Comparison of ENCODE assay signal across 20 cellular contexts in genomic region chr14:105241641-105242040, GRCh38.
"Had no signal": no experiment of that assay in that cellular context is flagged by ENCODE, and none has a peak within 500 bp of the region (broad histone marks: within the 10 kb centered on the region; RNA-seq: fewer than 3 reads in every experiment).

No MANE protein-coding gene starts in this region.

- H3K36me3 ChIP-seq: colonic mucosa, ovary had no signal

- H3K36me3 Mint-ChIP-seq: natural killer cell had no signal

- H3K9me3 Mint-ChIP-seq: natural killer cell, neural crest cell, type B pancreatic cell had no signal

- H3K27me3 Mint-ChIP-seq: progenitor cell of endocrine pancreas, type B pancreatic cell had no signal

- H3K4me3 Mint-ChIP-seq: natural killer cell, neural crest cell, type B pancreatic cell had no signal

- ATAC-seq: left colon, natural killer cell had no signal

- H3K4me1 ChIP-seq: colonic mucosa, sigmoid colon, stomach, vagina had no signal

- H3K27ac Mint-ChIP-seq: natural killer cell, progenitor cell of endocrine pancreas, type B pancreatic cell had no signal

- H3K27ac ChIP-seq: colonic mucosa, hepatocyte, ovary, sigmoid colon, skin epidermis, stomach, vagina had no signal

- H3K9me3 ChIP-seq: colonic mucosa, ovary, sigmoid colon, stomach, vagina had no signal

- DNase-seq: colonic mucosa; dermis blood vessel endothelial cell; foreskin melanocyte; head of caudate nucleus; left colon; mammary epithelial cell; natural killer cell; nucleus accumbens; ovary; sigmoid colon; stimulated activated CD4-positive, alpha-beta T cell treated with anti-CD3 and anti-CD28 coated beads, Interleukin-2, amount 100 ng/mL, for 24 hours; stimulated activated naive CD4-positive, alpha-beta T cell; stomach; substantia nigra had no signal

- H3K4me3 ChIP-seq: colonic mucosa, hepatocyte, ovary, sigmoid colon, skin epidermis, stomach, vagina had no signal

- H3K27me3 ChIP-seq: colonic mucosa, hepatocyte, ovary, sigmoid colon, stomach, vagina had no signal
